Comparison of ENCODE assay signal across 39 cellular contexts in genomic region chr7:132192809-132193208, GRCh38.
"Had no signal": no experiment of that assay in that cellular context is flagged by ENCODE, and none has a peak within 500 bp of the region (broad histone marks: within the 10 kb centered on the region; RNA-seq: fewer than 3 reads in every experiment).

No MANE protein-coding gene starts in this region.

- DNase-seq: activated effector memory CD4-positive, alpha-beta T cell treated with anti-CD3 and anti-CD28 coated beads, Interleukin-2, amount 50 U/mL, for 16 hours; activated effector memory CD4-positive, alpha-beta T cell treated with Interleukin-2 at 50 U/mL for 16 hours; activated gamma-delta T cell; activated gamma-delta T cell treated with Interleukin-2 at 50 U/mL for 16 hours; activated naive CD4-positive, alpha-beta T cell; activated naive CD4-positive, alpha-beta T cell treated with anti-CD3 and anti-CD28 coated beads for 36 hours; activated naive CD4-positive, alpha-beta T cell treated with anti-CD3 and anti-CD28 coated beads, Interleukin-2, amount 10 ng/mL, durations not matched to agents 7 days and 5 days; activated naive CD4-positive, alpha-beta T cell treated with anti-CD3 and anti-CD28 coated beads, Interleukin-2, amount 50 U/mL, for 16 hours; activated naive CD4-positive, alpha-beta T cell treated with Interleukin-2 at 50 U/mL for 16 hours; activated naive CD8-positive, alpha-beta T cell treated with anti-CD3 and anti-CD28 coated beads for 36 hours; activated naive CD8-positive, alpha-beta T cell treated with anti-CD3 and anti-CD28 coated beads, Interleukin-2, amount 10 ng/mL, durations not matched to agents 7 days and 5 days; activated naive CD8-positive, alpha-beta T cell treated with anti-CD3 and anti-CD28 coated beads, Interleukin-2, amount 50 U/mL, for 24 hours; activated T-cell treated with anti-CD3 and anti-CD28 coated beads, Interleukin-2, amount 50 U/mL, for 1 hour; activated T-cell treated with anti-CD3 and anti-CD28 coated beads, Interleukin-2, amount 50 U/mL, for 24 hours; activated T-cell treated with anti-CD3 and anti-CD28 coated beads, Interleukin-2, amount 50 U/mL, for 4 hours; activated T-cell treated with anti-CD3 and anti-CD28 coated beads, Interleukin-2, amount 50 U/mL, for 48 hours; activated T-cell treated with anti-CD3 and anti-CD28 coated beads, Interleukin-2, amount 50 U/mL, for 72 hours; adrenal gland; amniotic stem cell; amygdala; anterior cingulate cortex; body of pancreas; brain microvascular endothelial cell; caudate nucleus; central memory CD4-positive, alpha-beta T cell; cerebellar nuclear complex had no signal

- H3K4me1 Mint-ChIP-seq: activated naive CD4-positive, alpha-beta T cell treated with anti-CD3 and anti-CD28 coated beads, Interleukin-2, amount 10 ng/mL, durations not matched to agents 7 days and 5 days; activated naive CD4-positive, alpha-beta T cell treated with anti-CD3 and anti-CD28 coated beads, Interleukin-2, amount 50 U/mL, for 24 hours; activated naive CD8-positive, alpha-beta T cell treated with anti-CD3 and anti-CD28 coated beads for 36 hours; activated naive CD8-positive, alpha-beta T cell treated with anti-CD3 and anti-CD28 coated beads, Interleukin-2, amount 10 ng/mL, durations not matched to agents 7 days and 5 days; activated naive CD8-positive, alpha-beta T cell treated with anti-CD3 and anti-CD28 coated beads, Interleukin-2, amount 50 U/mL, for 24 hours; activated T-helper 17 cell treated with anti-CD3 and anti-CD28 coated beads, Interleukin-2, amount 50 U/mL, for 72 hours; central memory CD8-positive, alpha-beta T cell had no signal

- H3K4me1 ChIP-seq: adrenal gland, body of pancreas, breast epithelium had no signal

- H3K9me3 ChIP-seq: adrenal gland, ascending aorta, body of pancreas had no signal

- H3K4me3 ChIP-seq: adrenal gland, ascending aorta, body of pancreas, breast epithelium, cardiac muscle cell had no signal

- H3K36me3 Mint-ChIP-seq: activated naive CD4-positive, alpha-beta T cell treated with anti-CD3 and anti-CD28 coated beads, Interleukin-2, amount 50 U/mL, for 24 hours; activated naive CD4-positive, alpha-beta T cell treated with anti-CD3 and anti-CD28 coated beads, Interleukin-2, amount 50 U/mL, for 72 hours; activated naive CD8-positive, alpha-beta T cell; activated naive CD8-positive, alpha-beta T cell treated with anti-CD3 and anti-CD28 coated beads for 36 hours had no signal

- H3K4me3 Mint-ChIP-seq: activated naive CD4-positive, alpha-beta T cell treated with anti-CD3 and anti-CD28 coated beads for 36 hours; activated naive CD4-positive, alpha-beta T cell treated with anti-CD3 and anti-CD28 coated beads, Interleukin-2, amount 10 ng/mL, durations not matched to agents 7 days and 5 days; activated naive CD4-positive, alpha-beta T cell treated with anti-CD3 and anti-CD28 coated beads, Interleukin-2, amount 50 U/mL, for 24 hours; activated naive CD8-positive, alpha-beta T cell; activated naive CD8-positive, alpha-beta T cell treated with anti-CD3 and anti-CD28 coated beads for 36 hours; activated naive CD8-positive, alpha-beta T cell treated with anti-CD3 and anti-CD28 coated beads, Interleukin-2, amount 10 ng/mL, durations not matched to agents 7 days and 5 days; activated naive CD8-positive, alpha-beta T cell treated with anti-CD3 and anti-CD28 coated beads, Interleukin-2, amount 50 U/mL, for 24 hours; activated T-cell treated with anti-CD3 and anti-CD28 coated beads, Interleukin-2, amount 50 U/mL, for 24 hours; activated T-cell treated with anti-CD3 and anti-CD28 coated beads, Interleukin-2, amount 50 U/mL, for 4 hours; activated T-cell treated with anti-CD3 and anti-CD28 coated beads, Interleukin-2, amount 50 U/mL, for 72 hours; activated T-helper 1 cell treated with anti-CD3 and anti-CD28 coated beads, Interleukin-12 subunit alpha, Interleukin-12 subunit beta, Interleukin-2, Interleukin-4 antibody, amounts not matched to agents 30 ng/mL and 10 ng/mL and 1 ng/mL, durations not matched to agents 14 hours and 24 hours and 36 hours; activated T-helper 17 cell treated with anti-CD3 and anti-CD28 coated beads, Interleukin-2, amount 50 U/mL, for 72 hours; brain; central memory CD8-positive, alpha-beta T cell had no signal

- H3K27me3 ChIP-seq: adrenal gland, ascending aorta, body of pancreas, brain microvascular endothelial cell, breast epithelium, cardiac muscle cell had no signal

- H3K9me3 Mint-ChIP-seq: activated naive CD4-positive, alpha-beta T cell treated with anti-CD3 and anti-CD28 coated beads, Interleukin-2, amount 50 U/mL, for 24 hours; activated naive CD4-positive, alpha-beta T cell treated with anti-CD3 and anti-CD28 coated beads, Interleukin-2, amount 50 U/mL, for 72 hours; activated naive CD8-positive, alpha-beta T cell treated with anti-CD3 and anti-CD28 coated beads for 36 hours; activated naive CD8-positive, alpha-beta T cell treated with anti-CD3 and anti-CD28 coated beads, Interleukin-2, amount 10 ng/mL, durations not matched to agents 7 days and 5 days; activated naive CD8-positive, alpha-beta T cell treated with anti-CD3 and anti-CD28 coated beads, Interleukin-2, amount 50 U/mL, for 24 hours; activated T-cell treated with anti-CD3 and anti-CD28 coated beads, Interleukin-2, amount 50 U/mL, for 24 hours; activated T-cell treated with anti-CD3 and anti-CD28 coated beads, Interleukin-2, amount 50 U/mL, for 4 hours; activated T-cell treated with anti-CD3 and anti-CD28 coated beads, Interleukin-2, amount 50 U/mL, for 72 hours; activated T-helper 1 cell treated with anti-CD3 and anti-CD28 coated beads, Interleukin-12 subunit alpha, Interleukin-12 subunit beta, Interleukin-2, Interleukin-4 antibody, amounts not matched to agents 30 ng/mL and 10 ng/mL and 1 ng/mL, durations not matched to agents 14 hours and 24 hours and 36 hours; activated T-helper 17 cell treated with anti-CD3 and anti-CD28 coated beads, Interleukin-2, amount 50 U/mL, for 72 hours; activated T-helper 2 cell treated with anti-CD3 and anti-CD28 coated beads, Interferon-gamma antibody, Interleukin-2, Interleukin-4, amounts not matched to agents 10 μg/mL and 5 μg/mL and 100 μg/mL, durations not matched to agents 14 hours and 24 hours and 36 hours; central memory CD8-positive, alpha-beta T cell had no signal

- H3K27ac ChIP-seq: adrenal gland, ascending aorta, body of pancreas, brain microvascular endothelial cell, breast epithelium, cardiac muscle cell had no signal

- H3K27me3 Mint-ChIP-seq: activated naive CD4-positive, alpha-beta T cell treated with anti-CD3 and anti-CD28 coated beads, Interleukin-2, amount 50 U/mL, for 24 hours; activated naive CD8-positive, alpha-beta T cell; activated naive CD8-positive, alpha-beta T cell treated with anti-CD3 and anti-CD28 coated beads, Interleukin-2, amount 10 ng/mL, durations not matched to agents 7 days and 5 days; activated naive CD8-positive, alpha-beta T cell treated with anti-CD3 and anti-CD28 coated beads, Interleukin-2, amount 50 U/mL, for 24 hours; activated T-helper 17 cell treated with anti-CD3 and anti-CD28 coated beads, Interleukin-2, amount 50 U/mL, for 72 hours; central memory CD8-positive, alpha-beta T cell had no signal

- H3K36me3 ChIP-seq: adrenal gland, brain microvascular endothelial cell, breast epithelium had no signal

- H3K27ac Mint-ChIP-seq: activated naive CD4-positive, alpha-beta T cell treated with anti-CD3 and anti-CD28 coated beads for 36 hours; activated naive CD4-positive, alpha-beta T cell treated with anti-CD3 and anti-CD28 coated beads, Interleukin-2, amount 50 U/mL, for 24 hours; activated naive CD4-positive, alpha-beta T cell treated with anti-CD3 and anti-CD28 coated beads, Interleukin-2, amount 50 U/mL, for 72 hours; activated naive CD8-positive, alpha-beta T cell; activated naive CD8-positive, alpha-beta T cell treated with anti-CD3 and anti-CD28 coated beads for 36 hours; activated naive CD8-positive, alpha-beta T cell treated with anti-CD3 and anti-CD28 coated beads, Interleukin-2, amount 10 ng/mL, durations not matched to agents 7 days and 5 days; activated naive CD8-positive, alpha-beta T cell treated with anti-CD3 and anti-CD28 coated beads, Interleukin-2, amount 50 U/mL, for 24 hours; activated T-cell treated with anti-CD3 and anti-CD28 coated beads, Interleukin-2, amount 50 U/mL, for 24 hours; activated T-cell treated with anti-CD3 and anti-CD28 coated beads, Interleukin-2, amount 50 U/mL, for 72 hours; activated T-helper 1 cell treated with anti-CD3 and anti-CD28 coated beads, Interleukin-12 subunit alpha, Interleukin-12 subunit beta, Interleukin-2, Interleukin-4 antibody, amounts not matched to agents 30 ng/mL and 10 ng/mL and 1 ng/mL, durations not matched to agents 14 hours and 24 hours and 36 hours; activated T-helper 17 cell treated with anti-CD3 and anti-CD28 coated beads, Interleukin-2, amount 50 U/mL, for 72 hours; activated T-helper 2 cell treated with anti-CD3 and anti-CD28 coated beads, Interferon-gamma antibody, Interleukin-2, Interleukin-4, amounts not matched to agents 10 μg/mL and 5 μg/mL and 100 μg/mL, durations not matched to agents 14 hours and 24 hours and 36 hours; brain had no signal

- FAIRE-seq: astrocyte, bronchial epithelial cell had no signal
